ENCODE assay signal across 1 cellular context in the genomic region with DNA sequence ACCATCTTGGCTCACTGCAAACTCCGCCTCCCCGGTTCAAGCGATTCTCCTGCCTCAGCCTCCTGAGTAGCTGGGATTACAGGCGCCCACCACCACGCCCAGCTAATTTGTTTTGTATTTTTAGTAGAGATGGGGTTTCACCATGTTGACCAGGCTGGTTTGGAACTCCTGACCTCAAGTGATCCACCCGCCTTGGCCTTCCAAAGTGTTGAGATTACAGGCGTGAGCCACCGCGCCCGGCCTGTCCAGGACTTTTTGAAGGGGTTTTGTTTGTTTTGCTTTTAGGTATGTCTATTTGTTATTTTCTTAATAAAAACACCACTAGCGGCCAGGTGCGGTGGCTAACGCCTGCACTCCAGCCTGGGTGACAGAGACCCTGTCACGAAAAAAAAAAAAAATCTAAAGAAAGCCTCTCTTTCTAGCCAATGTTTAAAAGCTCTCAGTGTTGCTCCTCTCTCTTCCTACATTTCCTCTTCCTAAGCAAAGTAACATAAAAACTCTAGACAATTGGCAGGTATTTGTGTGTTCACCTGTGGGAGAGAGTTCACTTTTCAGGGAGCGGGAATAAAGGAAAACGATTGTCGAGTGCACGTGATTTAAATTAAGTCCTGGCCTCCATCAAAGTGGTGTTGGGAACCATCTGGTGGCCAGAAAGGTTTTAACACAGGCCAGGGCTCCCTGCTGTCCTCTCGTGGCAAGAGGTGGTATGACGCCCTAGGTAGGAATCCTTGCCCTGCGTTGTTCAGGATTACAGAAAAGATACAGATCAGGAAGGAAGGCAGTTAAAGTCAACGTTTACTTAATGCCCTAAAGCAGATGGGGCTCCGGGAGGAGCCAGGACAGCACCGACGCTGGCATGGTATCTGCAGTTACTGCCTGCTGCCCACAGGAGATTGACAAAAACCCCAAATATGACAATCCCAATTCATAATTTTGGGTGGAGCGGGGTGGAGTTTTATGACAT.
TF ChIP-seq lines count a peak whose summit lies in the region.

No MANE protein-coding gene starts in this region.

TF ChIP-seq in K562, 482 proteins besides CTCF, POLR2A, EP300 and RAD21 (continued from another document and continues in another):
- TF ChIP-seq ZBTB40 (IDR thresholded peaks at IDR 0.05) = no peak
- TF ChIP-seq ZBTB40 (CRISPR knock-in tag; IDR thresholded peaks at IDR 0.05) = no peak
- TF ChIP-seq SMARCC2 (IDR thresholded peaks at IDR 0.05; ENCODE audit: low read depth) = no peak
- TF ChIP-seq, protein P1, sequence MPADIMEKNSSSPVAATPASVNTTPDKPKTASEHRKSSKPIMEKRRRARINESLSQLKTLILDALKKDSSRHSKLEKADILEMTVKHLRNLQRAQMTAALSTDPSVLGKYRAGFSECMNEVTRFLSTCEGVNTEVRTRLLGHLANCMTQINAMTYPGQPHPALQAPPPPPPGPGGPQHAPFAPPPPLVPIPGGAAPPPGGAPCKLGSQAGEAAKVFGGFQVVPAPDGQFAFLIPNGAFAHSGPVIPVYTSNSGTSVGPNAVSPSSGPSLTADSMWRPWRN (IDR thresholded peaks at IDR 0.05; ENCODE audit: low read depth) = 0 out of 2 replicates have a peak, but pooled peaks have one; percentile 27
- TF ChIP-seq ETS1 (conservative IDR thresholded peaks at IDR 0.05; ENCODE audit: control insufficient read depth, low read depth, low read length) = no peak
- TF ChIP-seq JUND (IDR thresholded peaks at IDR 0.05; ENCODE audit: borderline replicate concordance, low read depth, low read length) = peak; percentile 60; the same call in 1 of the 2 replicates
- TF ChIP-seq JUND (tag; IDR thresholded peaks at IDR 0.05; ENCODE audit: borderline replicate concordance, low read depth, low read length) = no peak; the same call in 2 of the 3 replicates
- TF ChIP-seq CREB5 (CRISPR knock-in tag; IDR thresholded peaks at IDR 0.05) = no peak
- TF ChIP-seq ZNF586 (CRISPR knock-in tag; conservative IDR thresholded peaks at IDR 0.05) = no peak
- TF ChIP-seq, protein P2, sequence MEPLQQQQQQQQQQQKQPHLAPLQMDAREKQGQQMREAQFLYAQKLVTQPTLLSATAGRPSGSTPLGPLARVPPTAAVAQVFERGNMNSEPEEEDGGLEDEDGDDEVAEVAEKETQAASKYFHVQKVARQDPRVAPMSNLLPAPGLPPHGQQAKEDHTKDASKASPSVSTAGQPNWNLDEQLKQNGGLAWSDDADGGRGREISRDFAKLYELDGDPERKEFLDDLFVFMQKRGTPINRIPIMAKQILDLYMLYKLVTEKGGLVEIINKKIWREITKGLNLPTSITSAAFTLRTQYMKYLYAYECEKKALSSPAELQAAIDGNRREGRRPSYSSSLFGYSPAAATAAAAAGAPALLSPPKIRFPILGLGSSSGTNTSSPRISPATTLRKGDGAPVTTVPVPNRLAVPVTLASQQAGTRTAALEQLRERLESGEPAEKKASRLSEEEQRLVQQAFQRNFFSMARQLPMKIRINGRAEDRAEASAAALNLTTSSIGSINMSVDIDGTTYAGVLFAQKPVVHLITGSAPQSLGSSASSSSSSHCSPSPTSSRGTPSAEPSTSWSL (CRISPR knock-in tag; IDR thresholded peaks at IDR 0.05; ENCODE audit: borderline replicate concordance) = no peak
- peak; percentile 96 for TF ChIP-seq L3MBTL2 (IDR thresholded peaks at IDR 0.05)
- TF ChIP-seq MEIS2 (IDR thresholded peaks at IDR 0.05; ENCODE audit: partially characterized antibody) = no peak
- no peak for TF ChIP-seq NR3C1 (CRISPR knock-in tag; IDR thresholded peaks at IDR 0.05)
- no peak for TF ChIP-seq HOMEZ (CRISPR knock-in tag; IDR thresholded peaks at IDR 0.05)
- no peak for TF ChIP-seq ZNF431 (CRISPR knock-in tag; IDR thresholded peaks at IDR 0.05)
- no peak for TF ChIP-seq IRF9 (tag; IDR thresholded peaks at IDR 0.05)
- TF ChIP-seq TRIM28 (IDR thresholded peaks at IDR 0.05) = no peak
- TF ChIP-seq, protein P3, sequence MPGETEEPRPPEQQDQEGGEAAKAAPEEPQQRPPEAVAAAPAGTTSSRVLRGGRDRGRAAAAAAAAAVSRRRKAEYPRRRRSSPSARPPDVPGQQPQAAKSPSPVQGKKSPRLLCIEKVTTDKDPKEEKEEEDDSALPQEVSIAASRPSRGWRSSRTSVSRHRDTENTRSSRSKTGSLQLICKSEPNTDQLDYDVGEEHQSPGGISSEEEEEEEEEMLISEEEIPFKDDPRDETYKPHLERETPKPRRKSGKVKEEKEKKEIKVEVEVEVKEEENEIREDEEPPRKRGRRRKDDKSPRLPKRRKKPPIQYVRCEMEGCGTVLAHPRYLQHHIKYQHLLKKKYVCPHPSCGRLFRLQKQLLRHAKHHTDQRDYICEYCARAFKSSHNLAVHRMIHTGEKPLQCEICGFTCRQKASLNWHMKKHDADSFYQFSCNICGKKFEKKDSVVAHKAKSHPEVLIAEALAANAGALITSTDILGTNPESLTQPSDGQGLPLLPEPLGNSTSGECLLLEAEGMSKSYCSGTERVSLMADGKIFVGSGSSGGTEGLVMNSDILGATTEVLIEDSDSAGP (CRISPR knock-in tag; IDR thresholded peaks at IDR 0.05) = no peak
- TF ChIP-seq, protein P4, sequence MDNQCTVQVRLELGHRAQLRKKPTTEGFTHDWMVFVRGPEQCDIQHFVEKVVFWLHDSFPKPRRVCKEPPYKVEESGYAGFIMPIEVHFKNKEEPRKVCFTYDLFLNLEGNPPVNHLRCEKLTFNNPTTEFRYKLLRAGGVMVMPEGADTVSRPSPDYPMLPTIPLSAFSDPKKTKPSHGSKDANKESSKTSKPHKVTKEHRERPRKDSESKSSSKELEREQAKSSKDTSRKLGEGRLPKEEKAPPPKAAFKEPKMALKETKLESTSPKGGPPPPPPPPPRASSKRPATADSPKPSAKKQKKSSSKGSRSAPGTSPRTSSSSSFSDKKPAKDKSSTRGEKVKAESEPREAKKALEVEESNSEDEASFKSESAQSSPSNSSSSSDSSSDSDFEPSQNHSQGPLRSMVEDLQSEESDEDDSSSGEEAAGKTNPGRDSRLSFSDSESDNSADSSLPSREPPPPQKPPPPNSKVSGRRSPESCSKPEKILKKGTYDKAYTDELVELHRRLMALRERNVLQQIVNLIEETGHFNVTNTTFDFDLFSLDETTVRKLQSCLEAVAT (IDR thresholded peaks at IDR 0.05) = peak in 1 of 2 experiments; percentile 98; a peak in 2 of 4 replicates
- no peak for TF ChIP-seq NCOA4 (IDR thresholded peaks at IDR 0.05; ENCODE audit: partially characterized antibody)
- no peak for TF ChIP-seq ZNF41 (CRISPR knock-in tag; conservative IDR thresholded peaks at IDR 0.05)
- TF ChIP-seq ZNF780A (CRISPR knock-in tag; IDR thresholded peaks at IDR 0.05) = no peak
- TF ChIP-seq ZNF146 (CRISPR knock-in tag; IDR thresholded peaks at IDR 0.05; ENCODE audit: unreplicated experiment) = no peak
- TF ChIP-seq ZC3H4 (CRISPR knock-in tag; IDR thresholded peaks at IDR 0.05; ENCODE audit: borderline replicate concordance) = no peak
- TF ChIP-seq PHB2 (IDR thresholded peaks at IDR 0.05; ENCODE audit: low read depth) = no peak
- TF ChIP-seq XRCC5 (IDR thresholded peaks at IDR 0.05; ENCODE audit: low read depth, low read length) = peak; percentile 94
- TF ChIP-seq ZBTB8A (IDR thresholded peaks at IDR 0.05; ENCODE audit: partially characterized antibody) = no peak
